In the genomic region with DNA sequence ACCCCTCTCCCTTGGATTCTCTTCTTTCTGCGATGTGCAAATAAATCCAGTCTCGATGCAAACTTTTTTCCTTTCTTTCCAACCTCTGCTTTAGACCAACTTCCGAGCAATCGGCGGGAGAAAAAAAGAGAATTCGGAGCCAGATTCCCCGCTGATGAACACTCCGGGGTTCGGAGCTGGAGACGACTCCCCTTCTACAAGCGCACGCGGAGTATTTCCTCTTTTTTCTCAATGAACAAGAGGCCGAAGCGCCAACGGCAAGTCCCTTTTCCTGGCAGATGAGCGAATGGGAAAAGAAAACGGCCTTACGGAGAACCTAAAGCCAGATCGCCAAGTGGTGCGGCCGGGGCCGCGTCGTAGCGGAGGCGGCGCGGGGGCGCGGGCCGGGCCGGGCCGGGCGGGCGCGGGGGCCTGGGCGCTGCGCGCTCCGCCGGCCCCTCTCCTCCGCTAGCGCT, we compare ENCODE assay signal across 8 cellular contexts. TPM values are rescaled to one million over a fixed set of nuclear protein-coding genes. Genes with fewer than 3 reads are reported as not detected.
A peak's percentile ranks its signal among the peaks of the same experiment; 100 is the strongest.
DNase-seq lines count a peak whose midpoint lies in the region; ATAC-seq, FAIRE-seq and TF ChIP-seq lines count a peak whose summit lies in the region.

No MANE protein-coding gene starts in this region.

- H3K27ac ChIP-seq in SJCRH30 = peak overlapping the region; percentile 99
- peak overlapping the region; percentile 85 for H3K27ac ChIP-seq in fibroblast of lung (ENCODE audit: insufficient read depth, low read length)
- H3K27ac ChIP-seq in pancreas = peak overlapping the region; percentile 90 to 99 (median 96)

- H3K4me3 ChIP-seq in AG10803 (ENCODE audit: low read length) (peak overlapping the region; percentile 82), SJCRH30 (peak overlapping the region; percentile 93), fibroblast of lung (replicated peaks in 1 of 4; ENCODE audit: control extremely low read depth in 1 of 4, insufficient read depth in 1 of 4, low read depth in 3 of 4, low read length in 4 of 4) (peak overlapping the region; percentile 91 to 98 (median 92)), pancreas (peak overlapping the region; percentile 63 to 90 (median 84))

- peaks cover 51% of the 10 kb centered on the region for H3K79me2 ChIP-seq in fibroblast of lung (ENCODE audit: control insufficient read depth, insufficient read depth, low read length)

- H2AFZ ChIP-seq in fibroblast of lung (ENCODE audit: low read length) = no peak overlapping the region

- no peaks in the 10 kb centered on the region for H3K9me3 ChIP-seq in SJCRH30 (replicated peaks)
- H3K9me3 ChIP-seq in fibroblast of lung (ENCODE audit: control insufficient read depth, insufficient read depth, low read depth, low read length) = no peaks in the 10 kb centered on the region
- no peaks in the 10 kb centered on the region for H3K9me3 ChIP-seq in pancreas

- 0 to 1% methylated on average over 39 to 44 of the region's 44 CpGs for WGBS in pancreas, 2 donors

- no peaks in the 10 kb centered on the region for H3K27me3 ChIP-seq in SJCRH30
- H3K27me3 ChIP-seq in fibroblast of lung (ENCODE audit: control insufficient read depth, insufficient read depth, low read length) = no peaks in the 10 kb centered on the region
- no peaks in the 10 kb centered on the region for H3K27me3 ChIP-seq in pancreas

- DNase-seq in AG10803 (ENCODE audit: low read depth) (peak; percentile 69), SJCRH30 (no peak), fibroblast of lung (ENCODE audit: low read depth in 2 of 2) (peak; percentile 72 to 76), pancreas (peak in 1 of 6 donors; percentile 32), DMS79 (lab: John Stamatoyannopoulos, UW) (no peak), GM10266 (ENCODE audit: extremely low spot score) (no peak)

- H3K9ac ChIP-seq in fibroblast of lung (ENCODE audit: insufficient read depth, low read length) = peak overlapping the region; percentile 82

- peaks cover 48% of the 10 kb centered on the region for H3K36me3 ChIP-seq in SJCRH30
- peaks cover 9% of the 10 kb centered on the region for H3K36me3 ChIP-seq in fibroblast of lung (ENCODE audit: control insufficient read depth, insufficient read depth, low read length)
- peaks cover 0 to 6% (median 4%) of the 10 kb centered on the region in 3 donors for H3K36me3 ChIP-seq in pancreas

- FAIRE-seq in pancreas (lab: Jason Lieb, UNC) = no peak

- H3K4me2 ChIP-seq in fibroblast of lung (ENCODE audit: extremely low read depth, insufficient read depth, low read length) = no peak overlapping the region

- TF ChIP-seq CTCF in AG10803 (conservative IDR thresholded peaks at IDR 0.05; ENCODE audit: low read length) (no peak), fibroblast of lung (conservative IDR thresholded peaks at IDR 0.05 in 1 of 2, IDR thresholded peaks at IDR 0.05 in 1 of 2; ENCODE audit: low read depth in 1 of 2, low read length in 2 of 2) (no peak), pancreas (IDR thresholded peaks at IDR 0.05) (no peak), GM10266 (IDR thresholded peaks at IDR 0.05; ENCODE audit: control insufficient read depth, insufficient read depth, low read depth, missing control alignments) (no peak)

- intact Hi-C loops in pancreas (cut with DNase I) = no loop called here

- H4K20me1 ChIP-seq in fibroblast of lung (ENCODE audit: control insufficient read depth, extremely low read depth, insufficient read depth, low read length) = no peaks in the 10 kb centered on the region

- H3K4me1 ChIP-seq in SJCRH30 (peaks cover 3% of the 10 kb centered on the region), fibroblast of lung (ENCODE audit: control insufficient read depth, extremely low read depth, insufficient read depth, low read length) (peaks cover 4% of the 10 kb centered on the region), pancreas (peaks cover 0 to 9% (median 0%) of the 10 kb centered on the region in 3 donors)

- peak; percentile 7 for ATAC-seq in GM18520 (IDR thresholded peaks at IDR 0.05; ENCODE audit: unreplicated experiment)
- peak; percentile 12 for ATAC-seq in HG03135 (IDR thresholded peaks at IDR 0.05; ENCODE audit: unreplicated experiment)
- peak in 2 of 4 donors; percentile 36 to 44 for ATAC-seq in pancreas

RNA-seq across cellular contexts. Expression of a gene that starts 0.3 kb away (rescaled TPM):
- total RNA-seq in SJCRH30 (2014; rRNA removed; shearing (Covaris generic)) = 121 and 122 TPM in 2 replicates
- total RNA-seq in fibroblast of lung = 9.8 and 13.0 TPM in 2 replicates
- 16.2 and 82.6 TPM in 2 replicates for polyA plus RNA-seq in fibroblast of lung
- 8.5 and 40.7 TPM in 2 replicates for polyA plus RNA-seq in fibroblast of lung (2012)
- polyA minus RNA-seq in fibroblast of lung (ENCODE audit: low replicate concordance) = 20.0 and 89.7 TPM in 2 replicates
- 10 to 100 TPM; 10.7 to 18.8 (median 14.4) TPM for total RNA-seq in pancreas
- polyA plus RNA-seq in pancreas = 10 to 100 TPM; 11.4 to 15.6 TPM

Comparison
In these comparisons a context has a peak if more than half of its experiments do, and no peak if none do; other contexts are left out.
1. DNase-seq: peak in AG10803 (single experiment) and fibroblast of lung (2 of 2); none in SJCRH30 (0 of 2), DMS79 (single experiment) and GM10266 (single experiment).
2. Peak in every context shown above with its lines, with median percentiles within 50 percentile points of each other: H3K4me3 ChIP-seq and H3K27ac ChIP-seq.